12 cellular contexts compared by ENCODE assay signal in genomic region chr16:2469399-2470233, GRCh38. TPM values are rescaled to one million over a fixed set of nuclear protein-coding genes. Genes with fewer than 3 reads are reported as not detected.
DNase-seq lines count a peak whose midpoint lies in the region; ATAC-seq, FAIRE-seq and TF ChIP-seq lines count a peak whose summit lies in the region.
"Had no signal": no experiment of that assay in that cellular context is flagged by ENCODE, and none has a peak within 500 bp of the region (broad histone marks: within the 10 kb centered on the region; RNA-seq: fewer than 3 reads in every experiment).

No MANE protein-coding gene starts in this region.

- H3K36me3 ChIP-seq in SK-N-SH (replicated peaks in 1 of 2; ENCODE audit: control insufficient read depth in 1 of 2, insufficient read depth in 2 of 2, low read length in 1 of 2) (no peaks in the 10 kb centered on the region), astrocyte (ENCODE audit: insufficient read depth, low read length) (no peaks in the 10 kb centered on the region)
- H3K36me3 ChIP-seq: esophagus muscularis mucosa had no signal

- intact Hi-C loops in Calu3 (cut with micrococcal nuclease; ENCODE audit: unreplicated experiment) = no loop called here

- FAIRE-seq in astrocyte (lab: Jason Lieb, UNC) = no peak

- POLR2A ChIA-PET in SK-N-SH (lab: Yijun Ruan, JAX) = interaction anchor here (0.6 to 4.6 kb wide), 11 partner anchors 9 to 422 kb away, joined by 3 to 44 read pairs (median 4); partner anchors contain the start of genes AMDHD2, NTHL1, TEDC2 and TSC2

- H3K27me3 Mint-ChIP-seq in IgD-negative memory B cell (peaks cover 29% of the 10 kb centered on the region), astrocyte (ENCODE audit: low read depth, unreplicated experiment) (peaks cover 12% of the 10 kb centered on the region), progenitor cell of endocrine pancreas (peaks cover 18% of the 10 kb centered on the region), Calu3 (ENCODE audit: unreplicated experiment) (peaks cover 44% of the 10 kb centered on the region)
- H3K27me3 Mint-ChIP-seq in activated T-cell treated with anti-CD3 and anti-CD28 coated beads, Interleukin-2, amount 50 U/mL, for 24 hours = peaks cover 44% of the 10 kb centered on the region

- ATAC-seq in SK-N-SH treated with all-trans-retinoic acid at 6 μM for 48 hours (no peak), omental fat pad (ENCODE audit: low FRiP score) (no peak)

- H3K9me3 Mint-ChIP-seq in IgD-negative memory B cell = no peaks in the 10 kb centered on the region
- no peaks in the 10 kb centered on the region for H3K9me3 Mint-ChIP-seq in astrocyte (ENCODE audit: unreplicated experiment)
- no peaks in the 10 kb centered on the region for H3K9me3 Mint-ChIP-seq in progenitor cell of endocrine pancreas (ENCODE audit: low read depth)
- H3K9me3 Mint-ChIP-seq in Calu3 (ENCODE audit: low read depth, unreplicated experiment) = no peaks in the 10 kb centered on the region
- no peaks in the 10 kb centered on the region for H3K9me3 Mint-ChIP-seq in activated T-cell treated with anti-CD3 and anti-CD28 coated beads, Interleukin-2, amount 50 U/mL, for 24 hours
- H3K9me3 Mint-ChIP-seq: central memory CD8-positive, alpha-beta T cell had no signal

- H3K27ac ChIP-seq in SK-N-SH (ENCODE audit: low read depth in 2 of 2, low read length in 1 of 2) (peak overlapping the region in 1 of 2 experiments; percentile 97; a peak in 2 of 4 replicates), astrocyte (ENCODE audit: low read depth, low read length) (no peak overlapping the region)
- H3K27ac ChIP-seq: esophagus muscularis mucosa had no signal

- CTCF ChIA-PET in SK-N-SH (lab: Yijun Ruan, JAX) (interaction anchor here (1.2 to 3.6 kb wide), 11 partner anchors 9 to 275 kb away, joined by 3 to 32 read pairs (median 6); partner anchors contain the start of genes CCNF and TEDC2), Calu3 (lab: Charles Lee) (interaction anchor here (0.8 kb wide), 1 partner anchor 10 kb away, joined by 3 read pairs; the partner anchor contains the start of gene TEDC2)

- WGBS in SK-N-SH (ENCODE audit: low lambda C conversion rate) = 79% methylated on average over 14 of the region's 16 CpGs

- H4K20me1 ChIP-seq in SK-N-SH (ENCODE audit: insufficient read depth) = no peaks in the 10 kb centered on the region
- H4K20me1 ChIP-seq in astrocyte (ENCODE audit: insufficient read depth, low read length) = peaks cover 18% of the 10 kb centered on the region

- H3K4me1 ChIP-seq in SK-N-SH (ENCODE audit: control insufficient read depth in 1 of 2, insufficient read depth in 2 of 2, low read depth in 1 of 2, low read length in 1 of 2) (peaks cover 6 to 65% of the 10 kb centered on the region in 2 experiments; a peak in 3 of 4 replicates), astrocyte (ENCODE audit: insufficient read depth, low read length) (peaks cover 30% of the 10 kb centered on the region)

- no peaks in the 10 kb centered on the region for H3K27me3 ChIP-seq in SK-N-SH (ENCODE audit: insufficient read depth)
- H3K27me3 ChIP-seq in astrocyte (ENCODE audit: insufficient read depth, low read length) = no peaks in the 10 kb centered on the region

- no peak overlapping the region for H3K4me2 ChIP-seq in SK-N-SH
- H3K4me2 ChIP-seq in astrocyte (ENCODE audit: low read length) = no peak overlapping the region

- H3K27ac Mint-ChIP-seq in IgD-negative memory B cell = peak overlapping the region in 1 of 3 donors; percentile 46
- no peak overlapping the region for H3K27ac Mint-ChIP-seq in astrocyte (ENCODE audit: unreplicated experiment)
- no peak overlapping the region for H3K27ac Mint-ChIP-seq in progenitor cell of endocrine pancreas
- no peak overlapping the region for H3K27ac Mint-ChIP-seq in Calu3 (ENCODE audit: unreplicated experiment)
- H3K27ac Mint-ChIP-seq in activated T-cell treated with anti-CD3 and anti-CD28 coated beads, Interleukin-2, amount 50 U/mL, for 24 hours = no peak overlapping the region

- no peak overlapping the region for H3K9ac ChIP-seq in SK-N-SH
- H3K9ac ChIP-seq in astrocyte (ENCODE audit: low read length) = no peak overlapping the region

- H3K9me2 ChIP-seq in SK-N-SH = no peaks in the 10 kb centered on the region

- H3K4me3 Mint-ChIP-seq in IgD-negative memory B cell (peak overlapping the region in 3 of 4 donors; percentile 32 to 88 (median 52)), astrocyte (ENCODE audit: unreplicated experiment) (peak overlapping the region; percentile 40), progenitor cell of endocrine pancreas (ENCODE audit: low read depth) (peak overlapping the region; percentile 38), Calu3 (ENCODE audit: low read depth, unreplicated experiment) (no peak overlapping the region)
- no peak overlapping the region for H3K4me3 Mint-ChIP-seq in activated T-cell treated with anti-CD3 and anti-CD28 coated beads, Interleukin-2, amount 50 U/mL, for 24 hours

- BruUV-seq in Calu3 (replicated peaks; lab: Mats Ljungman, UMichigan) = no TSS peak

- H3F3A ChIP-seq in SK-N-SH (replicated peaks; ENCODE audit: insufficient read depth) = peaks cover 13% of the 10 kb centered on the region

- H3K79me2 ChIP-seq in SK-N-SH (ENCODE audit: insufficient read depth) = 0 out of 2 replicates have a peak, but pooled peaks cover 2% of the 10 kb centered on the region
- H3K79me2 ChIP-seq in astrocyte (ENCODE audit: insufficient read depth, low read length) = no peaks in the 10 kb centered on the region

- no peak for DNase-seq in SK-N-SH
- no peak for DNase-seq in astrocyte (ENCODE audit: low read depth)
- no peak for DNase-seq in progenitor cell of endocrine pancreas (ENCODE audit: low spot score, unreplicated experiment)
- DNase-seq in omental fat pad (ENCODE audit: low spot score) = no peak
- DNase-seq in Calu3 = no peak
- no peak for DNase-seq in activated T-cell treated with anti-CD3 and anti-CD28 coated beads, Interleukin-2, amount 50 U/mL, for 24 hours
- DNase-seq: activated CD4-positive, alpha-beta T cell treated with anti-CD3 and anti-CD28 coated beads for 1 hour had no signal

- H3K4me3 ChIP-seq in SK-N-SH (ENCODE audit: low read depth in 2 of 2, low read length in 1 of 2) (no peak overlapping the region), astrocyte (ENCODE audit: insufficient read depth, low read depth, low read length) (no peak overlapping the region)
- H3K4me3 ChIP-seq: skin epidermis had no signal

- TF ChIP-seq EP300 in SK-N-SH (IDR thresholded peaks at IDR 0.05; ENCODE audit: borderline replicate concordance in 1 of 2, low read depth in 1 of 2, low read length in 1 of 2) = no peak

- TF ChIP-seq RAD21 in SK-N-SH (IDR thresholded peaks at IDR 0.05; ENCODE audit: low read length) = no peak

- H3K4me1 Mint-ChIP-seq in IgD-negative memory B cell = peaks cover 6 to 15% (median 8%) of the 10 kb centered on the region in 3 donors
- H3K4me1 Mint-ChIP-seq in astrocyte (ENCODE audit: low read depth, unreplicated experiment) = peaks cover 3% of the 10 kb centered on the region
- H3K4me1 Mint-ChIP-seq in progenitor cell of endocrine pancreas (ENCODE audit: low read depth) = peaks cover 11% of the 10 kb centered on the region
- H3K4me1 Mint-ChIP-seq in Calu3 (ENCODE audit: low read depth, unreplicated experiment) = peaks cover 15% of the 10 kb centered on the region
- peaks cover 22% of the 10 kb centered on the region for H3K4me1 Mint-ChIP-seq in activated T-cell treated with anti-CD3 and anti-CD28 coated beads, Interleukin-2, amount 50 U/mL, for 24 hours (ENCODE audit: low read depth)

- H3K36me3 Mint-ChIP-seq in IgD-negative memory B cell = no peaks in the 10 kb centered on the region
- H3K36me3 Mint-ChIP-seq in astrocyte (ENCODE audit: low read depth, unreplicated experiment) = no peaks in the 10 kb centered on the region
- no peaks in the 10 kb centered on the region for H3K36me3 Mint-ChIP-seq in progenitor cell of endocrine pancreas (ENCODE audit: insufficient read depth)
- H3K36me3 Mint-ChIP-seq in Calu3 (ENCODE audit: insufficient read depth, unreplicated experiment) = peaks cover 45% of the 10 kb centered on the region
- H3K36me3 Mint-ChIP-seq in activated T-cell treated with anti-CD3 and anti-CD28 coated beads, Interleukin-2, amount 50 U/mL, for 24 hours (ENCODE audit: low read depth) = no peaks in the 10 kb centered on the region

- TF ChIP-seq CTCF in SK-N-SH (IDR thresholded peaks at IDR 0.05) (no peak), astrocyte (IDR thresholded peaks at IDR 0.05; ENCODE audit: insufficient read depth, low read depth, low read length) (no peak), progenitor cell of endocrine pancreas (IDR thresholded peaks at IDR 0.05; ENCODE audit: unreplicated experiment) (no peak), omental fat pad (IDR thresholded peaks at IDR 0.05) (no peak), Calu3 (IDR thresholded peaks at IDR 0.05; ENCODE audit: unreplicated experiment) (no peak)

- H3K9me3 ChIP-seq in SK-N-SH (no peaks in the 10 kb centered on the region), astrocyte (ENCODE audit: insufficient read depth, low read depth, low read length) (no peaks in the 10 kb centered on the region)
- H3K9me3 ChIP-seq: esophagus muscularis mucosa had no signal

- H2AFZ ChIP-seq in SK-N-SH (ENCODE audit: low read depth) (no peak overlapping the region), astrocyte (ENCODE audit: low read depth, low read length) (no peak overlapping the region)

RNA-seq across cellular contexts. Expression of gene NTN3, which starts 1.5 kb away (rescaled TPM):
- polyA plus RNA-seq in SK-N-SH (2012; rRNA removed) = 0.26 and 0.28 TPM in 2 replicates
- polyA plus RNA-seq in SK-N-SH (2012; cell fraction: cytosol; rRNA removed) = 0.10 and 0.29 TPM in 2 replicates
- polyA plus RNA-seq in SK-N-SH (2012; cell fraction: nucleus; rRNA removed) = 0.56 and 1.4 TPM in 2 replicates
- not detected for polyA plus RNA-seq in IgD-negative memory B cell
- 1.1 and 1.3 TPM in 2 replicates for total RNA-seq in astrocyte
- 2.4 and 2.5 TPM in 2 replicates for total RNA-seq in progenitor cell of endocrine pancreas
- total RNA-seq in omental fat pad = under 1 TPM in 2 of 4 donors, not detected in 2; 0.28 to 0.44 TPM
- total RNA-seq in Calu3 (2022) = not detected in 2 replicates

RNA-seq across cellular contexts. Expression of gene TBC1D24, which starts 5.3 kb away (rescaled TPM):
- polyA plus RNA-seq in SK-N-SH (2012; rRNA removed) = 5.6 and 6.7 TPM in 2 replicates
- 2.7 and 3.9 TPM in 2 replicates for polyA plus RNA-seq in SK-N-SH (2012; cell fraction: cytosol; rRNA removed)
- 18.3 and 20.6 TPM in 2 replicates for polyA plus RNA-seq in SK-N-SH (2012; cell fraction: nucleus; rRNA removed)
- 3.3 TPM for polyA plus RNA-seq in IgD-negative memory B cell
- total RNA-seq in astrocyte = 12.8 and 13.4 TPM in 2 replicates
- total RNA-seq in progenitor cell of endocrine pancreas = 23.3 and 23.8 TPM in 2 replicates
- 10 to 100 TPM; 10.4 to 19.4 (median 13.0) TPM for total RNA-seq in omental fat pad
- total RNA-seq in Calu3 (2022) = 31.3 and 33.3 TPM in 2 replicates

RNA-seq across cellular contexts. Expression of gene TEDC2, which starts 9.7 kb away (rescaled TPM):
- 15.6 and 16.5 TPM in 2 replicates for polyA plus RNA-seq in SK-N-SH (2012; rRNA removed)
- polyA plus RNA-seq in SK-N-SH (2012; cell fraction: cytosol; rRNA removed) = 4.8 and 8.5 TPM in 2 replicates
- 58.5 and 87.2 TPM in 2 replicates for polyA plus RNA-seq in SK-N-SH (2012; cell fraction: nucleus; rRNA removed)
- 1.0 TPM for polyA plus RNA-seq in IgD-negative memory B cell
- 5.8 and 6.0 TPM in 2 replicates for total RNA-seq in astrocyte
- 27.4 and 32.2 TPM in 2 replicates for total RNA-seq in progenitor cell of endocrine pancreas
- 1 to 10 TPM in 1 of 4 donors, under 1 TPM in 1, not detected in 2; 0.50 to 1.1 TPM for total RNA-seq in omental fat pad
- total RNA-seq in Calu3 (2022) = 28.2 and 30.5 TPM in 2 replicates

RNA-seq across cellular contexts. Expression of gene CCNF, which starts 40.4 kb away (rescaled TPM):
- 3.8 and 4.6 TPM in 2 replicates for polyA plus RNA-seq in SK-N-SH (2012; rRNA removed)
- polyA plus RNA-seq in SK-N-SH (2012; cell fraction: cytosol; rRNA removed) = 2.5 and 3.5 TPM in 2 replicates
- polyA plus RNA-seq in SK-N-SH (2012; cell fraction: nucleus; rRNA removed) = 10.2 and 14.5 TPM in 2 replicates
- 5.6 TPM for polyA plus RNA-seq in IgD-negative memory B cell
- 5.5 and 6.4 TPM in 2 replicates for total RNA-seq in astrocyte
- total RNA-seq in progenitor cell of endocrine pancreas = 26.5 and 27.8 TPM in 2 replicates
- 1 to 10 TPM; 1.3 to 2.9 (median 2.5) TPM for total RNA-seq in omental fat pad
- total RNA-seq in Calu3 (2022) = 47.9 and 54.5 TPM in 2 replicates

RNA-seq across cellular contexts. Expression of gene ATP6V0C, which starts 44.1 kb away (rescaled TPM):
- polyA plus RNA-seq in SK-N-SH (2012; rRNA removed) = 30.2 and 80.1 TPM in 2 replicates
- 61.1 and 88.7 TPM in 2 replicates for polyA plus RNA-seq in SK-N-SH (2012; cell fraction: cytosol; rRNA removed)
- polyA plus RNA-seq in SK-N-SH (2012; cell fraction: nucleus; rRNA removed) = 73.3 and 99.4 TPM in 2 replicates
- 105 TPM for polyA plus RNA-seq in IgD-negative memory B cell
- total RNA-seq in astrocyte = 311 TPM in 2 replicates
- 158 and 169 TPM in 2 replicates for total RNA-seq in progenitor cell of endocrine pancreas
- total RNA-seq in omental fat pad = 100 to 1,000 TPM in 1 of 4 donors, 10 to 100 TPM in 3; 43.5 to 113 (median 67.9) TPM
- 260 and 262 TPM in 2 replicates for total RNA-seq in Calu3 (2022)

Comparison
In these comparisons a context has a peak if more than half of its experiments do, and no peak if none do; other contexts are left out.
1. H3K4me3 Mint-ChIP-seq: peak in IgD-negative memory B cell (3 of 4), astrocyte (single experiment) and progenitor cell of endocrine pancreas (single experiment); none in Calu3 (single experiment) and activated T-cell treated with anti-CD3 and anti-CD28 coated beads, Interleukin-2, amount 50 U/mL, for 24 hours (single experiment).